In genomic region chr13:65064967-65065366, GRCh38 we compare ENCODE assay signal across 22 cellular contexts.
"Had no signal": no experiment of that assay in that cellular context is flagged by ENCODE, and none has a peak within 500 bp of the region (broad histone marks: within the 10 kb centered on the region; RNA-seq: fewer than 3 reads in every experiment).

No MANE protein-coding gene starts in this region.

- H3K4me3 Mint-ChIP-seq: activated CD4-positive, alpha-beta memory T cell treated with anti-CD3 and anti-CD28 coated beads for 36 hours; activated CD4-positive, alpha-beta T cell treated with anti-CD3 and anti-CD28 coated beads, Interleukin-2, amount 10 ng/mL, durations not matched to agents 7 days and 5 days; activated naive CD4-positive, alpha-beta T cell treated with anti-CD3 and anti-CD28 coated beads for 36 hours; activated naive CD8-positive, alpha-beta T cell; activated T-cell treated with anti-CD3 and anti-CD28 coated beads, Interleukin-2, amount 50 U/mL, for 4 hours; brain; central memory CD8-positive, alpha-beta T cell; T-cell had no signal

- H3K36me3 Mint-ChIP-seq: activated CD4-positive, alpha-beta memory T cell treated with anti-CD3 and anti-CD28 coated beads for 36 hours; activated naive CD8-positive, alpha-beta T cell; brain; T-cell had no signal

- ATAC-seq: activated T-cell treated with anti-CD3 and anti-CD28 coated beads, Interleukin-2, amount 50 U/mL, for 4 hours; PC-3; T-cell had no signal

- H3K27me3 Mint-ChIP-seq: activated CD4-positive, alpha-beta memory T cell treated with anti-CD3 and anti-CD28 coated beads for 36 hours; activated CD4-positive, alpha-beta T cell treated with anti-CD3 and anti-CD28 coated beads, Interleukin-2, amount 10 ng/mL, durations not matched to agents 7 days and 5 days; activated naive CD8-positive, alpha-beta T cell; brain; central memory CD8-positive, alpha-beta T cell; T-cell had no signal

- H3K9me3 Mint-ChIP-seq: brain had no signal

- H3K27ac ChIP-seq: VCaP had no signal

- DNase-seq: activated CD4-positive, alpha-beta memory T cell treated with anti-CD3 and anti-CD28 coated beads for 36 hours; activated CD4-positive, alpha-beta T cell treated with anti-CD3 and anti-CD28 coated beads, Interleukin-2, amount 10 ng/mL, durations not matched to agents 7 days and 5 days; activated CD4-positive, CD25-positive, alpha-beta regulatory T cell; activated CD8-positive, alpha-beta memory T cell treated with anti-CD3 and anti-CD28 coated beads for 24 hours; activated gamma-delta T cell; activated naive CD4-positive, alpha-beta T cell treated with anti-CD3 and anti-CD28 coated beads for 36 hours; activated T-cell treated with anti-CD3 and anti-CD28 coated beads, Interleukin-2, amount 50 U/mL, for 4 hours; amygdala; cortex of kidney; NCI-H1092; NCI-H1694 treated with DMSO at 0.1 percent for 48 hours; NCI-H2029 treated with DMSO at 0.1 percent for 48 hours; NCI-H510A treated with DMSO at 0.1 percent for 48 hours; NCI-H82; NK-92 treated with Interleukin-12 subunit alpha and Interleukin-12 subunit beta, amount 100 ng/mL, for 24 hours; PC-3; SIG-M5; T-cell had no signal

- H3K4me1 Mint-ChIP-seq: activated CD4-positive, alpha-beta T cell treated with anti-CD3 and anti-CD28 coated beads, Interleukin-2, amount 10 ng/mL, durations not matched to agents 7 days and 5 days; brain; central memory CD8-positive, alpha-beta T cell; T-cell had no signal

- H3K27ac Mint-ChIP-seq: activated CD4-positive, alpha-beta memory T cell treated with anti-CD3 and anti-CD28 coated beads for 36 hours; activated CD4-positive, alpha-beta T cell treated with anti-CD3 and anti-CD28 coated beads, Interleukin-2, amount 10 ng/mL, durations not matched to agents 7 days and 5 days; activated naive CD4-positive, alpha-beta T cell treated with anti-CD3 and anti-CD28 coated beads for 36 hours; activated naive CD8-positive, alpha-beta T cell; brain; T-cell had no signal
